ENCODE assay signal across 12 cellular contexts in the genomic region with DNA sequence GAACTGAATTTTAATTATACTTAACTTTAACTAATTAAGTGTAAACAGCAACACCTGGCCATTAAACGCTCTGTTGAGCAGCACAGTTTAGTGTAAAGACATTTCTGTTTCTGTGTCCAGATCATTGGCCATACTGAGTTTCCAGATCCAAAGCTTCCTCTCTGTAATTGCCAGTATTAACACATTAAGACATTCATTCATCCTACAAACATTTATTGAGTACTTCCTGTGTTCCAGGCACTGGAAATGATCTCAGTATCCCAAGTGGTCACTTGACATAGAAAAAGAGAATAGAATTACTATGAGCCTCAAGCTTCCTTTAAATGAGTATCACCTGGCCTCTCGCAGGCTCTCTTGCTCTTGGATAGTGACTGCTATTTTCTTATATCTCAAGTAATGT.
A peak's percentile ranks its signal among the peaks of the same experiment; 100 is the strongest.
DNase-seq lines count a peak whose midpoint lies in the region.
"Had no signal": no experiment of that assay in that cellular context is flagged by ENCODE, and none has a peak within 500 bp of the region (broad histone marks: within the 10 kb centered on the region; RNA-seq: fewer than 3 reads in every experiment).

No MANE protein-coding gene starts in this region.

- DNase-seq in DMS79 treated with DMSO at 0.1 percent for 48 hours (lab: John Stamatoyannopoulos, UW) (peak; percentile 1), DMS79 (lab: John Stamatoyannopoulos, UW) (no peak), NCI-H82 (lab: John Stamatoyannopoulos, UW) (peak; percentile 3), NCI-H82 treated with DMSO at 0.1 percent for 48 hours (lab: John Stamatoyannopoulos, UW; ENCODE audit: unreplicated experiment) (no peak), renal cortical epithelial cell (ENCODE audit: low read depth) (peak; percentile 56), NCI-H2196 treated with DMSO at 0.1 percent for 48 hours (lab: John Stamatoyannopoulos, UW; ENCODE audit: unreplicated experiment) (no peak)
- DNase-seq: AML-193; Caco-2; Calu3; CD4-positive, alpha-beta T cell; CD8-positive, alpha-beta T cell; GF-D8 had no signal

Comparison
In these comparisons a context has a peak if more than half of its experiments do, and no peak if none do; other contexts are left out.
1. DNase-seq: peak in DMS79 treated with DMSO at 0.1 percent for 48 hours (single experiment), NCI-H82 (single experiment) and renal cortical epithelial cell (single experiment); none in DMS79 (single experiment), NCI-H82 treated with DMSO at 0.1 percent for 48 hours (single experiment) and NCI-H2196 treated with DMSO at 0.1 percent for 48 hours (single experiment).